In the genomic region with DNA sequence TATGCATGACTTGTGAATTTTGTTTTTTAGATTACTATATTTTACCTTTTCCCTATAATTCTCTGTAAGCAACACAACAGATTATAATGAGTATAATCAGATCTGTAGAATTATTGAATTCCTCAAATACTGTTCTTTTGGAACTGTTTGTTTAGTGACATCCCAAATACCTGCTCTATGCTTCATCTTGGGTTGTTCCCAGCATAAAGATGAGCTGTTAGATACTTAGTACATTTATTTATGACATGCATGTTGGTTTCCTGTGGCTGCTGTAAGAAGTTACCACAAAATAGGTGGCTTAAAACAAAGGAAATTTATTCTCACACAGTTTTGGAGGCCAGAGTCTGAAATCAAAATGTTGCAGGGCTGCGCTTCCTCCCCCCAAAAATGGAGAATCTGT, we compare ENCODE assay signal across 18 cellular contexts.
"Had no signal": no experiment of that assay in that cellular context is flagged by ENCODE, and none has a peak within 500 bp of the region (broad histone marks: within the 10 kb centered on the region; RNA-seq: fewer than 3 reads in every experiment).

No MANE protein-coding gene starts in this region.

- H3K4me1 ChIP-seq: left lung, neural progenitor cell, sigmoid colon, vagina had no signal

- H3K4me3 Mint-ChIP-seq: activated naive CD8-positive, alpha-beta T cell treated with anti-CD3 and anti-CD28 coated beads for 36 hours; brain; dendritic cell treated with granulocyte-macrophage colony-stimulating factor and Interleukin-4, amounts not matched to agents 40 ng/mL and 50 ng/mL, for 4 days; effector memory CD8-positive, alpha-beta T cell; naive B cell; neural progenitor cell; stimulated activated naive B cell treated with anti-CD40 and anti-IgM and Interleukin-4, amounts not matched to agents 10 μg/mL and 1 μg/mL and 100 μg/mL, for 72 hours; T-helper 2 cell treated with Interferon-gamma antibody and Interleukin-4, amounts not matched to agents 5 μg/mL and 100 μg/mL, for 36 hours had no signal

- H3K4me3 ChIP-seq: left lung, neural progenitor cell, sigmoid colon, transverse colon, vagina had no signal

- H3K9me3 ChIP-seq: left lung, sigmoid colon, transverse colon, vagina had no signal

- H3K36me3 Mint-ChIP-seq: activated naive CD8-positive, alpha-beta T cell treated with anti-CD3 and anti-CD28 coated beads for 36 hours; brain; naive B cell; neural progenitor cell; stimulated activated naive B cell treated with anti-CD40 and anti-IgM and Interleukin-4, amounts not matched to agents 10 μg/mL and 1 μg/mL and 100 μg/mL, for 72 hours had no signal

- H2AFZ ChIP-seq: neural progenitor cell had no signal

- H3K27me3 Mint-ChIP-seq: activated naive CD8-positive, alpha-beta T cell treated with anti-CD3 and anti-CD28 coated beads for 36 hours; brain; dendritic cell treated with granulocyte-macrophage colony-stimulating factor and Interleukin-4, amounts not matched to agents 40 ng/mL and 50 ng/mL, for 4 days; stimulated activated naive B cell treated with anti-CD40 and anti-IgM and Interleukin-4, amounts not matched to agents 10 μg/mL and 1 μg/mL and 100 μg/mL, for 72 hours had no signal

- H3K27me3 ChIP-seq: left lung, neural progenitor cell, sigmoid colon, transverse colon, vagina had no signal

- DNase-seq: activated CD4-positive, alpha-beta T cell treated with anti-CD3 and anti-CD28 coated beads, Interleukin-2, amount 50 U/mL, for 1 hour; activated CD4-positive, CD25-positive, alpha-beta regulatory T cell; activated CD8-positive, alpha-beta memory T cell treated with anti-CD3 and anti-CD28 coated beads for 24 hours; activated gamma-delta T cell treated with Interleukin-2 at 50 U/mL for 16 hours; activated naive CD8-positive, alpha-beta T cell treated with anti-CD3 and anti-CD28 coated beads for 36 hours; effector memory CD8-positive, alpha-beta T cell; left lung; mammary epithelial cell; naive B cell; sigmoid colon; stimulated activated CD4-positive, alpha-beta T cell treated with anti-CD3 and anti-CD28 coated beads, Interleukin-4, amount 100 ng/mL, for 1 hour; stimulated activated naive B cell treated with anti-CD40 and anti-IgM and Interleukin-4, amounts not matched to agents 10 μg/mL and 1 μg/mL and 100 μg/mL, for 72 hours; transverse colon had no signal

- H3K36me3 ChIP-seq: left lung, neural progenitor cell, sigmoid colon, transverse colon, vagina had no signal

- H3K4me1 Mint-ChIP-seq: activated naive CD8-positive, alpha-beta T cell treated with anti-CD3 and anti-CD28 coated beads for 36 hours; brain; naive B cell; stimulated activated naive B cell treated with anti-CD40 and anti-IgM and Interleukin-4, amounts not matched to agents 10 μg/mL and 1 μg/mL and 100 μg/mL, for 72 hours had no signal

- H3K9me3 Mint-ChIP-seq: activated naive CD8-positive, alpha-beta T cell treated with anti-CD3 and anti-CD28 coated beads for 36 hours; brain; dendritic cell treated with granulocyte-macrophage colony-stimulating factor and Interleukin-4, amounts not matched to agents 40 ng/mL and 50 ng/mL, for 4 days; naive B cell; neural progenitor cell; stimulated activated naive B cell treated with anti-CD40 and anti-IgM and Interleukin-4, amounts not matched to agents 10 μg/mL and 1 μg/mL and 100 μg/mL, for 72 hours; T-helper 2 cell treated with Interferon-gamma antibody and Interleukin-4, amounts not matched to agents 5 μg/mL and 100 μg/mL, for 36 hours had no signal

- H3K27ac Mint-ChIP-seq: activated naive CD8-positive, alpha-beta T cell treated with anti-CD3 and anti-CD28 coated beads for 36 hours; brain; dendritic cell treated with granulocyte-macrophage colony-stimulating factor and Interleukin-4, amounts not matched to agents 40 ng/mL and 50 ng/mL, for 4 days; effector memory CD8-positive, alpha-beta T cell; naive B cell; neural progenitor cell; stimulated activated naive B cell treated with anti-CD40 and anti-IgM and Interleukin-4, amounts not matched to agents 10 μg/mL and 1 μg/mL and 100 μg/mL, for 72 hours; T-helper 2 cell treated with Interferon-gamma antibody and Interleukin-4, amounts not matched to agents 5 μg/mL and 100 μg/mL, for 36 hours had no signal

- H3K27ac ChIP-seq: left lung, neural progenitor cell, sigmoid colon, transverse colon, vagina had no signal

- ATAC-seq: effector memory CD8-positive, alpha-beta T cell; left lung; stimulated activated naive B cell treated with anti-CD40 and anti-IgM and Interleukin-4, amounts not matched to agents 10 μg/mL and 1 μg/mL and 100 μg/mL, for 72 hours had no signal

- H3K4me2 ChIP-seq: neural progenitor cell had no signal

- H3K9ac ChIP-seq: neural progenitor cell had no signal
